Comparison of ENCODE assay signal across 18 cellular contexts in the genomic region with DNA sequence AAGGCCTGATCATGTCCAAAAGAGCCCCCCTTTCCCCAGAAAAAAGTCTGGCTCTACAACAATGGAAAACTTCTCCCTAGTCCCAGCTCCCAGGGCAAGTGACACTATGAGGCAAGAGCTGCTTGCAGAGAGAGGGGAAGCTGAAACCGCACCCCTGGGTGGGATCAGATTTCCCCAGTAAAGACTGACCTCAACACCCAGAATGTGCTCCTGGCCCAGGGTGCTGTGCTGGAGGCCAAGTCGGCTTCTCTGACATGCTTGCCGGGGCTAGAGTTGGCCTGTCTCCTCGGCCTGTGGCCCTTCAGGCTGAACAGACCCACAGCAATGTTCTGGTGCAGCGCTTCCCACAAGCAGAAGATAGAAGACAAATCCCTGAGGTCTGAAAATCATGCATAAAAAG. TPM values are rescaled to one million over a fixed set of nuclear protein-coding genes. Genes with fewer than 3 reads are reported as not detected.
DNase-seq lines count a peak whose midpoint lies in the region; ATAC-seq, FAIRE-seq and TF ChIP-seq lines count a peak whose summit lies in the region.
"Had no signal": no experiment of that assay in that cellular context is flagged by ENCODE, and none has a peak within 500 bp of the region (broad histone marks: within the 10 kb centered on the region; RNA-seq: fewer than 3 reads in every experiment).

No MANE protein-coding gene starts in this region.

- TF ChIP-seq CTCF in endodermal cell (conservative IDR thresholded peaks at IDR 0.05): no peak
- TF ChIP-seq CTCF in psoas muscle (IDR thresholded peaks at IDR 0.05): no peak
- TF ChIP-seq CTCF in D721Med (IDR thresholded peaks at IDR 0.05; ENCODE audit: insufficient read depth, missing control alignments): no peak

- no peaks in the 10 kb centered on the region for H3K4me1 Mint-ChIP-seq in endodermal cell
- no peaks in the 10 kb centered on the region for H3K4me1 Mint-ChIP-seq in activated CD8-positive, alpha-beta T cell treated with anti-CD3 and anti-CD28 coated beads, Interleukin-2, amount 10 ng/mL, durations not matched to agents 7 days and 5 days (ENCODE audit: low read depth)

- intact Hi-C loops in psoas muscle (cut with DNase I): no loop called here

- ATAC-seq in psoas muscle (peak in 3 of 4 donors; percentile 77 to 86 (median 84)), HG03159 (IDR thresholded peaks at IDR 0.05; ENCODE audit: unreplicated experiment) (no peak)
- no peak for ATAC-seq in activated CD8-positive, alpha-beta T cell treated with anti-CD3 and anti-CD28 coated beads, Interleukin-2, amount 10 ng/mL, durations not matched to agents 7 days and 5 days
- ATAC-seq: Panc1 had no signal

- FAIRE-seq in D721Med (lab: Jason Lieb, UNC): no peak

- H3K9ac ChIP-seq in endodermal cell (ENCODE audit: extremely low read depth, low read length, poor library complexity, severe bottlenecking): no peak overlapping the region

- H3K27me3 ChIP-seq in endodermal cell (ENCODE audit: control insufficient read depth, insufficient read depth, low read length, poor library complexity, severe bottlenecking): no peaks in the 10 kb centered on the region
- peaks cover 0 to 5% (median 0%) of the 10 kb centered on the region in 3 donors for H3K27me3 ChIP-seq in psoas muscle (ENCODE audit: insufficient read depth in 3 of 3, low read length in 2 of 3)

- H3K27ac ChIP-seq in endodermal cell (ENCODE audit: low read depth, low read length) (no peak overlapping the region), psoas muscle (no peak overlapping the region)
- H3K27ac ChIP-seq: SK-N-MC had no signal

- DNase-seq in HuH-7 (ENCODE audit: low spot score) (peak; percentile 40), NCI-H2107 (lab: John Stamatoyannopoulos, UW) (peak; percentile 26), endodermal cell (peak; percentile 54), psoas muscle (peak in 1 of 2 donors; percentile 76), D721Med (ENCODE audit: insufficient read length, low spot score) (no peak)
- no peak for DNase-seq in activated CD8-positive, alpha-beta T cell treated with anti-CD3 and anti-CD28 coated beads, Interleukin-2, amount 10 ng/mL, durations not matched to agents 7 days and 5 days
- DNase-seq: Caco-2, DMS53, HCEC 1CT, KG1, NCI-H1417, NCI-H187 treated with DMSO at 0.1 percent for 48 hours, NCI-H2171 treated with DMSO at 0.1 percent for 48 hours, NCI-H446 treated with DMSO at 0.1 percent for 48 hours had no signal

- H3K9me3 ChIP-seq in endodermal cell (ENCODE audit: control insufficient read depth, low read length) (no peaks in the 10 kb centered on the region), psoas muscle (no peaks in the 10 kb centered on the region)
- H3K9me3 ChIP-seq: Caco-2 had no signal

- H3K36me3 ChIP-seq in endodermal cell (ENCODE audit: control insufficient read depth, insufficient read depth, low read length) (no peaks in the 10 kb centered on the region), psoas muscle (ENCODE audit: insufficient read depth in 1 of 2, low read depth in 1 of 2) (no peaks in the 10 kb centered on the region)

- H3K27me3 Mint-ChIP-seq in endodermal cell (ENCODE audit: insufficient read depth): peaks cover 9% of the 10 kb centered on the region
- peaks cover 4% of the 10 kb centered on the region for H3K27me3 Mint-ChIP-seq in activated CD8-positive, alpha-beta T cell treated with anti-CD3 and anti-CD28 coated beads, Interleukin-2, amount 10 ng/mL, durations not matched to agents 7 days and 5 days (ENCODE audit: low read depth)

- 79 to 80% methylated on average over 4 to 5 of the region's 5 CpGs for WGBS in endodermal cell (ENCODE audit: insufficient coverage in 1 of 2, insufficient read length in 1 of 2), 2 experiments
- 20 to 34% (median 24%) methylated on average over 5 of the region's 5 CpGs for WGBS in psoas muscle, 3 donors

- no peaks in the 10 kb centered on the region for H3K9me3 Mint-ChIP-seq in endodermal cell
- no peaks in the 10 kb centered on the region for H3K9me3 Mint-ChIP-seq in activated CD8-positive, alpha-beta T cell treated with anti-CD3 and anti-CD28 coated beads, Interleukin-2, amount 10 ng/mL, durations not matched to agents 7 days and 5 days (ENCODE audit: insufficient read depth)

- CTCF ChIA-PET in activated CD8-positive, alpha-beta T cell treated with anti-CD3 and anti-CD28 coated beads, Interleukin-2, amount 10 ng/mL, durations not matched to agents 7 days and 5 days (lab: Charles Lee): no interaction called here

- no peak overlapping the region for H3K27ac Mint-ChIP-seq in endodermal cell
- no peak overlapping the region for H3K27ac Mint-ChIP-seq in activated CD8-positive, alpha-beta T cell treated with anti-CD3 and anti-CD28 coated beads, Interleukin-2, amount 10 ng/mL, durations not matched to agents 7 days and 5 days

- POLR2A ChIA-PET in activated CD8-positive, alpha-beta T cell treated with anti-CD3 and anti-CD28 coated beads, Interleukin-2, amount 10 ng/mL, durations not matched to agents 7 days and 5 days (lab: Charles Lee): no interaction called here

- no peaks in the 10 kb centered on the region for H3K36me3 Mint-ChIP-seq in endodermal cell (ENCODE audit: low read depth)
- no peaks in the 10 kb centered on the region for H3K36me3 Mint-ChIP-seq in activated CD8-positive, alpha-beta T cell treated with anti-CD3 and anti-CD28 coated beads, Interleukin-2, amount 10 ng/mL, durations not matched to agents 7 days and 5 days (ENCODE audit: low read depth)

- no peak overlapping the region for H3K4me3 Mint-ChIP-seq in endodermal cell
- no peak overlapping the region for H3K4me3 Mint-ChIP-seq in activated CD8-positive, alpha-beta T cell treated with anti-CD3 and anti-CD28 coated beads, Interleukin-2, amount 10 ng/mL, durations not matched to agents 7 days and 5 days

- H3K4me1 ChIP-seq in endodermal cell (ENCODE audit: control insufficient read depth, insufficient read depth, low read length) (no peaks in the 10 kb centered on the region), psoas muscle (peaks cover 2% of the 10 kb centered on the region)
- H3K4me1 ChIP-seq: Caco-2 had no signal

- no peak overlapping the region for H3K4me3 ChIP-seq in endodermal cell (ENCODE audit: low read length)
- no peak overlapping the region for H3K4me3 ChIP-seq in psoas muscle
- H3K4me3 ChIP-seq: SK-N-MC had no signal

RNA-seq across cellular contexts. Expression of gene ST8SIA3, which starts 18.4 kb away (rescaled TPM):
- total RNA-seq in endodermal cell (1 to 10 TPM; 1.1 to 1.6 TPM), psoas muscle (under 1 TPM in 1 of 4 donors, not detected in 3; 0.02 TPM)
- 2.2 TPM for polyA plus RNA-seq in endodermal cell (2013, experiment 1 of 2)
- polyA plus RNA-seq in endodermal cell (2013, experiment 2 of 2): 1.1 TPM
- polyA plus RNA-seq in psoas muscle: under 1 TPM in 1 of 3 donors, not detected in 2; 0.09 TPM
- total RNA-seq in activated CD8-positive, alpha-beta T cell treated with anti-CD3 and anti-CD28 coated beads, Interleukin-2, amount 10 ng/mL, durations not matched to agents 7 days and 5 days: not detected
- total RNA-seq: Caco-2, MCF 10A had no signal

Comparison
In these comparisons a context has a peak if more than half of its experiments do, and no peak if none do; other contexts are left out.
1. DNase-seq: peak in HuH-7 (single experiment), NCI-H2107 (single experiment) and endodermal cell (single experiment); none in activated CD8-positive, alpha-beta T cell treated with anti-CD3 and anti-CD28 coated beads, Interleukin-2, amount 10 ng/mL, durations not matched to agents 7 days and 5 days (single experiment) and D721Med (single experiment).
2. ATAC-seq: peak in psoas muscle (3 of 4); none in activated CD8-positive, alpha-beta T cell treated with anti-CD3 and anti-CD28 coated beads, Interleukin-2, amount 10 ng/mL, durations not matched to agents 7 days and 5 days (single experiment) and HG03159 (single experiment).